ENCODE assay signal across 1 cellular context in genomic region chr19:17893766-17894165, GRCh38.
TF ChIP-seq lines count a peak whose summit lies in the region.

No MANE protein-coding gene starts in this region.

TF ChIP-seq in GM23338, 12 proteins besides CTCF, POLR2A, EP300 and RAD21:
- no peak for TF ChIP-seq ZNF462 (CRISPR knock-in tag; IDR thresholded peaks at IDR 0.05)
- TF ChIP-seq, protein P1, sequence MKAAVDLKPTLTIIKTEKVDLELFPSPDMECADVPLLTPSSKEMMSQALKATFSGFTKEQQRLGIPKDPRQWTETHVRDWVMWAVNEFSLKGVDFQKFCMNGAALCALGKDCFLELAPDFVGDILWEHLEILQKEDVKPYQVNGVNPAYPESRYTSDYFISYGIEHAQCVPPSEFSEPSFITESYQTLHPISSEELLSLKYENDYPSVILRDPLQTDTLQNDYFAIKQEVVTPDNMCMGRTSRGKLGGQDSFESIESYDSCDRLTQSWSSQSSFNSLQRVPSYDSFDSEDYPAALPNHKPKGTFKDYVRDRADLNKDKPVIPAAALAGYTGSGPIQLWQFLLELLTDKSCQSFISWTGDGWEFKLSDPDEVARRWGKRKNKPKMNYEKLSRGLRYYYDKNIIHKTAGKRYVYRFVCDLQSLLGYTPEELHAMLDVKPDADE (IDR thresholded peaks at IDR 0.05): no peak
- no peak for TF ChIP-seq CREB1 (CRISPR knock-in tag; IDR thresholded peaks at IDR 0.05; ENCODE audit: low read depth)
- TF ChIP-seq ZNF331 (CRISPR knock-in tag; IDR thresholded peaks at IDR 0.05; ENCODE audit: low read depth): no peak
- TF ChIP-seq POLR2AphosphoS5 (IDR thresholded peaks at IDR 0.05; ENCODE audit: low read depth): no peak
- no peak for TF ChIP-seq EZH2 (IDR thresholded peaks at IDR 0.05; ENCODE audit: low read depth, unreplicated experiment)
- TF ChIP-seq ZNF114 (CRISPR knock-in tag; IDR thresholded peaks at IDR 0.05): no peak
